Comparison of ENCODE assay signal across 8 cellular contexts in genomic region chr7:77327932-77328628, GRCh38.
DNase-seq lines count a peak whose midpoint lies in the region; ATAC-seq, FAIRE-seq and TF ChIP-seq lines count a peak whose summit lies in the region.

No MANE protein-coding gene starts in this region.

- H3K27ac Mint-ChIP-seq in CD4-positive, CD25-positive, alpha-beta regulatory T cell: peak overlapping the region in 1 of 3 donors; percentile 51
- H3K27ac Mint-ChIP-seq in activated naive CD4-positive, alpha-beta T cell treated with anti-CD3 and anti-CD28 coated beads, Interleukin-2, amount 50 U/mL, for 72 hours: peak overlapping the region in 1 of 2 donors; percentile 33

- BruUV-seq in A673 (replicated peaks; lab: Mats Ljungman, UMichigan): no TSS peak

- H3K9me3 ChIP-seq in CD4-positive, CD25-positive, alpha-beta regulatory T cell (ENCODE audit: control insufficient read depth in 2 of 2, low read length in 2 of 2): no peaks in the 10 kb centered on the region
- H3K9me3 ChIP-seq in MG63 (no peaks in the 10 kb centered on the region), mucosa of rectum (ENCODE audit: control insufficient read depth in 2 of 2, low read length in 2 of 2) (no peaks in the 10 kb centered on the region), A673 (ENCODE audit: low read depth, low read length, poor library complexity, severe bottlenecking) (no peaks in the 10 kb centered on the region)

- H3K4me3 ChIP-seq in CD4-positive, CD25-positive, alpha-beta regulatory T cell (ENCODE audit: low read depth, low read length): no peak overlapping the region
- no peak overlapping the region for H3K4me3 ChIP-seq in MG63
- H3K4me3 ChIP-seq in mucosa of rectum (ENCODE audit: low read length in 2 of 2): no peak overlapping the region
- no peak overlapping the region for H3K4me3 ChIP-seq in A673 (ENCODE audit: low read depth, low read length, poor library complexity, severe bottlenecking)

- no peaks in the 10 kb centered on the region for H3K27me3 Mint-ChIP-seq in CD4-positive, CD25-positive, alpha-beta regulatory T cell

- H3K36me3 ChIP-seq in CD4-positive, CD25-positive, alpha-beta regulatory T cell (ENCODE audit: control insufficient read depth, insufficient read depth, low read length): no peaks in the 10 kb centered on the region
- H3K36me3 ChIP-seq in MG63 (no peaks in the 10 kb centered on the region), mucosa of rectum (ENCODE audit: control insufficient read depth in 2 of 2, insufficient read depth in 2 of 2, low read length in 2 of 2) (no peaks in the 10 kb centered on the region), A673 (ENCODE audit: insufficient read depth, low read length, poor library complexity, severe bottlenecking) (no peaks in the 10 kb centered on the region)

- H3K36me3 Mint-ChIP-seq in CD4-positive, CD25-positive, alpha-beta regulatory T cell: peaks cover 2% of the 10 kb centered on the region
- no peaks in the 10 kb centered on the region for H3K36me3 Mint-ChIP-seq in activated naive CD4-positive, alpha-beta T cell treated with anti-CD3 and anti-CD28 coated beads, Interleukin-2, amount 50 U/mL, for 72 hours

- no peaks in the 10 kb centered on the region for H3K27me3 ChIP-seq in CD4-positive, CD25-positive, alpha-beta regulatory T cell (ENCODE audit: control insufficient read depth, insufficient read depth, low read length)
- H3K27me3 ChIP-seq in MG63: no peaks in the 10 kb centered on the region
- no peaks in the 10 kb centered on the region for H3K27me3 ChIP-seq in mucosa of rectum (ENCODE audit: control insufficient read depth in 2 of 2, insufficient read depth in 2 of 2, low read length in 2 of 2)
- H3K27me3 ChIP-seq in A673 (replicated peaks; ENCODE audit: insufficient read depth, low read depth, low read length, poor library complexity): no peaks in the 10 kb centered on the region

- no peak for FAIRE-seq in frontal cortex (lab: Jason Lieb, UNC)

- H3K4me1 Mint-ChIP-seq in CD4-positive, CD25-positive, alpha-beta regulatory T cell: peaks cover 17 to 42% (median 28%) of the 10 kb centered on the region in 4 donors

- H3K27ac ChIP-seq in CD4-positive, CD25-positive, alpha-beta regulatory T cell (ENCODE audit: insufficient read depth, low read length, poor library complexity, severe bottlenecking): no peak overlapping the region
- H3K27ac ChIP-seq in mucosa of rectum (ENCODE audit: low read depth in 2 of 2, low read length in 2 of 2): peak overlapping the region; percentile 0 to 7
- H3K27ac ChIP-seq in A673 (ENCODE audit: low read depth, low read length, poor library complexity, severe bottlenecking): no peak overlapping the region

- TF ChIP-seq CTCF in A673 (conservative IDR thresholded peaks at IDR 0.05; ENCODE audit: low read depth, low read length): no peak

- peaks cover 15% of the 10 kb centered on the region for H3K4me1 ChIP-seq in CD4-positive, CD25-positive, alpha-beta regulatory T cell (ENCODE audit: control insufficient read depth, insufficient read depth, low read length, poor library complexity, severe bottlenecking)
- H3K4me1 ChIP-seq in mucosa of rectum (ENCODE audit: control insufficient read depth in 2 of 2, insufficient read depth in 2 of 2, low read length in 2 of 2): peaks cover 0 to 7% of the 10 kb centered on the region in 2 donors
- H3K4me1 ChIP-seq in A673 (ENCODE audit: insufficient read depth, low read length, poor library complexity, severe bottlenecking): peaks cover 44% of the 10 kb centered on the region

- peak; percentile 31 to 52 for ATAC-seq in CD4-positive, CD25-positive, alpha-beta regulatory T cell (ENCODE audit: low read depth in 2 of 2)
- ATAC-seq in activated naive CD4-positive, alpha-beta T cell treated with anti-CD3 and anti-CD28 coated beads, Interleukin-2, amount 50 U/mL, for 72 hours: peak in 1 of 2 donors; percentile 46

- POLR2A ChIA-PET in A673 (lab: Charles Lee; ENCODE audit: low non-redundant PET): no interaction called here

- CTCF ChIA-PET in A673 (lab: Charles Lee): no interaction called here

- peak overlapping the region in 2 of 4 donors; percentile 20 to 61 for H3K4me3 Mint-ChIP-seq in CD4-positive, CD25-positive, alpha-beta regulatory T cell

- H3K9me3 Mint-ChIP-seq in CD4-positive, CD25-positive, alpha-beta regulatory T cell: no peaks in the 10 kb centered on the region
- no peaks in the 10 kb centered on the region for H3K9me3 Mint-ChIP-seq in activated naive CD4-positive, alpha-beta T cell treated with anti-CD3 and anti-CD28 coated beads, Interleukin-2, amount 50 U/mL, for 72 hours

- H3K9ac ChIP-seq in mucosa of rectum (ENCODE audit: low read depth in 1 of 2, low read length in 2 of 2): no peak overlapping the region

- peak in 2 of 3 donors; percentile 5 to 40 for DNase-seq in CD4-positive, CD25-positive, alpha-beta regulatory T cell
- DNase-seq in MG63 (peak; percentile 25), HUDEP-2 (lab: John Stamatoyannopoulos, UW; ENCODE audit: unreplicated experiment in 76 of 76) (no peak), AG08395 (ENCODE audit: low spot score) (no peak), A673 (ENCODE audit: low spot score) (no peak), frontal cortex (ENCODE audit: low spot score in 2 of 2) (no peak)
- DNase-seq in activated naive CD4-positive, alpha-beta T cell treated with anti-CD3 and anti-CD28 coated beads, Interleukin-2, amount 50 U/mL, for 72 hours (ENCODE audit: low spot score in 2 of 2): peak; percentile 10 to 63

- intact Hi-C loops in A673 (cut with micrococcal nuclease; ENCODE audit: unreplicated experiment): no loop called here

Comparison
In these comparisons a context has a peak if more than half of its experiments do, and no peak if none do; other contexts are left out.
1. DNase-seq: peak in CD4-positive, CD25-positive, alpha-beta regulatory T cell (2 of 3), MG63 (single experiment) and activated naive CD4-positive, alpha-beta T cell treated with anti-CD3 and anti-CD28 coated beads, Interleukin-2, amount 50 U/mL, for 72 hours (2 of 2); none in HUDEP-2 (0 of 76), AG08395 (single experiment), A673 (single experiment) and frontal cortex (0 of 2).
2. H3K27ac ChIP-seq: peak in mucosa of rectum (2 of 2); none in CD4-positive, CD25-positive, alpha-beta regulatory T cell (single experiment) and A673 (single experiment).